Comparison of ENCODE assay signal across 7 cellular contexts in the genomic region with DNA sequence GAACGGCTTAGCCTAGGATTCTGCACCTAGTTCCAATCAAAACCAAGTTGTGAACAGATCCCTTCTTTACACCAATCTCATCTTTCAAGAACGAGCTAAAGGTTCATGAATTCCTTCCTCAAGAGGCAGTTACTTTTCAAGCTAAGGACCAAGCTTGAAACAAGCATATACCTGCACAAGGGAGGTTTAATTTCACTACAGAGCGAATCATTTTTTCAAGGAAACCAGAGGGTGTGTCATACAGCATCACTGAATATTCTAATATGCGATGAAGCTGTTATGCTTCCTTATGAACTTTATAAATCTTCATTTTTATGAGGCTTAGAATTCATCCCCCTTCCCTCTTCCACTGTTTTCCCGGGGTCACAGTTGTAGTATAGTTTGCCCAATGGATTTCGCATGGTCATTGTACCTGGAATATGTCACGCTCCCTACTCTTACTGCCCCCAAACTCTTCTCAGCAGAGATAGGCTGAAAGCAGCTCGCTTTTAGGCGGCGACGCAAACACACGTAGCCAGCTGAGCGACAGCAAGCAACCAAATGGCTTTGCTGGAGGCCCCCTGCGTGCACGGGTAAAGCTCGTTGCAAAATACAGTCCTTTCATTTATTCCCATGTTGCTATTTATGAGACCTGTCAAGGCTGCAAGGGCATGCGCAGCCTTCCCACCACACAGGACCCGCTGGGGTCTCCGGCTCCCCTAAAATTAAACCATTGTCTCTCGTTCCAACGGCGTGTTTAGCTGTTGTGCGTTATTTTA. TPM values are rescaled to one million over a fixed set of nuclear protein-coding genes. Genes with fewer than 3 reads are reported as not detected.
A peak's percentile ranks its signal among the peaks of the same experiment; 100 is the strongest.
DNase-seq lines count a peak whose midpoint lies in the region; ATAC-seq and FAIRE-seq lines count a peak whose summit lies in the region.

No MANE protein-coding gene starts in this region.

- 7% methylated on average over 18 of the region's 23 CpGs for WGBS in mesenchymal stem cell

- H3K9me3 Mint-ChIP-seq in stimulated activated effector memory CD8-positive, alpha-beta T cell treated with anti-CD3 and anti-CD28 coated beads, Interleukin-12 subunit alpha, Interleukin-12 subunit beta, amount 100 ng/mL, for 72 hours = no peaks in the 10 kb centered on the region

- no peak overlapping the region for H2BK15ac ChIP-seq in mesenchymal stem cell (ENCODE audit: low read depth, poor library complexity, severe bottlenecking)

- H3K36me3 Mint-ChIP-seq in stimulated activated effector memory CD8-positive, alpha-beta T cell treated with anti-CD3 and anti-CD28 coated beads, Interleukin-12 subunit alpha, Interleukin-12 subunit beta, amount 100 ng/mL, for 72 hours = peaks cover 41% of the 10 kb centered on the region

- no peak overlapping the region for H2BK5ac ChIP-seq in mesenchymal stem cell (ENCODE audit: low read depth, low read length, poor library complexity, severe bottlenecking)

- no peak overlapping the region for H4K91ac ChIP-seq in mesenchymal stem cell (ENCODE audit: low read length)

- peak overlapping the region in 1 of 2 experiments; percentile 34 for H3K23ac ChIP-seq in mesenchymal stem cell (ENCODE audit: low read length in 2 of 2)

- peak overlapping the region; percentile 1 for H4K8ac ChIP-seq in mesenchymal stem cell (ENCODE audit: low read length)

- H3K79me1 ChIP-seq in mesenchymal stem cell (replicated peaks; ENCODE audit: low read length, poor library complexity, severe bottlenecking) = peaks cover 20% of the 10 kb centered on the region

- H2BK120ac ChIP-seq in mesenchymal stem cell (ENCODE audit: low read depth, low read length) = no peak overlapping the region

- H3K4me3 Mint-ChIP-seq in stimulated activated effector memory CD8-positive, alpha-beta T cell treated with anti-CD3 and anti-CD28 coated beads, Interleukin-12 subunit alpha, Interleukin-12 subunit beta, amount 100 ng/mL, for 72 hours = peak overlapping the region; percentile 95

- H3K14ac ChIP-seq in mesenchymal stem cell (ENCODE audit: low read length in 2 of 2) = no peak overlapping the region

- H3K27me3 ChIP-seq in mesenchymal stem cell (ENCODE audit: control insufficient read depth in 1 of 2, insufficient read depth in 1 of 2, low read length in 2 of 2) = no peaks in the 10 kb centered on the region

- ATAC-seq in HG03103 (IDR thresholded peaks at IDR 0.05; ENCODE audit: low read depth, unreplicated experiment) = peak; percentile 26
- peak; percentile 51 for ATAC-seq in stimulated activated effector memory CD8-positive, alpha-beta T cell treated with anti-CD3 and anti-CD28 coated beads, Interleukin-12 subunit alpha, Interleukin-12 subunit beta, amount 100 ng/mL, for 72 hours

- H2BK12ac ChIP-seq in mesenchymal stem cell (ENCODE audit: low read length in 2 of 2) = no peak overlapping the region

- H2AFZ ChIP-seq in mesenchymal stem cell (ENCODE audit: low read depth, low read length) = peak overlapping the region; percentile 92

- peak overlapping the region; percentile 91 for H3K9ac ChIP-seq in mesenchymal stem cell (ENCODE audit: low read length)

- H3K4me1 Mint-ChIP-seq in stimulated activated effector memory CD8-positive, alpha-beta T cell treated with anti-CD3 and anti-CD28 coated beads, Interleukin-12 subunit alpha, Interleukin-12 subunit beta, amount 100 ng/mL, for 72 hours = peaks cover 32% of the 10 kb centered on the region

- peak overlapping the region; percentile 93 for H3K4me2 ChIP-seq in mesenchymal stem cell (ENCODE audit: low read length, poor library complexity, severe bottlenecking)

- H3K4me3 ChIP-seq in mesenchymal stem cell (ENCODE audit: insufficient read depth in 1 of 2, low read depth in 1 of 2, low read length in 2 of 2) = peak overlapping the region; percentile 81 to 91

- FAIRE-seq in GM18507 (lab: Jason Lieb, UNC) = peak; percentile 54

- H3K27ac Mint-ChIP-seq in stimulated activated effector memory CD8-positive, alpha-beta T cell treated with anti-CD3 and anti-CD28 coated beads, Interleukin-12 subunit alpha, Interleukin-12 subunit beta, amount 100 ng/mL, for 72 hours = peak overlapping the region; percentile 91

- no peak overlapping the region for H3K18ac ChIP-seq in mesenchymal stem cell (ENCODE audit: low read depth in 1 of 2, low read length in 2 of 2)

- H3K36me3 ChIP-seq in mesenchymal stem cell (ENCODE audit: control insufficient read depth in 1 of 2, insufficient read depth in 2 of 2, low read depth in 1 of 2, low read length in 2 of 2) = peaks cover 6 to 20% of the 10 kb centered on the region in 2 experiments

- no peak overlapping the region for H2AK5ac ChIP-seq in mesenchymal stem cell (ENCODE audit: low read length, severe bottlenecking)

- peak overlapping the region in 1 of 2 experiments; percentile 47 for H3K4ac ChIP-seq in mesenchymal stem cell (ENCODE audit: low read depth in 1 of 2, low read length in 2 of 2)

- peaks cover 4% of the 10 kb centered on the region for H3K4me1 ChIP-seq in mesenchymal stem cell (ENCODE audit: control insufficient read depth, insufficient read depth, low read depth, low read length)

- no peak for DNase-seq in GM18507 (ENCODE audit: extremely low spot score, insufficient read length, low read depth)
- peak; percentile 85 for DNase-seq in NCI-H2227 (lab: John Stamatoyannopoulos, UW; ENCODE audit: unreplicated experiment)
- peak; percentile 12 to 22 for DNase-seq in activated CD4-positive, alpha-beta T cell treated with anti-CD3 and anti-CD28 coated beads, Interleukin-2, amount 50 U/mL, for 4 hours
- DNase-seq in effector CD4-positive, alpha-beta T cell = peak; percentile 32
- peak; percentile 60 for DNase-seq in mesenchymal stem cell
- peak; percentile 14 to 72 for DNase-seq in stimulated activated effector memory CD8-positive, alpha-beta T cell treated with anti-CD3 and anti-CD28 coated beads, Interleukin-12 subunit alpha, Interleukin-12 subunit beta, amount 100 ng/mL, for 72 hours (ENCODE audit: low spot score in 2 of 2)

- H3K9me3 ChIP-seq in mesenchymal stem cell (ENCODE audit: control insufficient read depth, low read length) = no peaks in the 10 kb centered on the region

- H3K27ac ChIP-seq in mesenchymal stem cell (ENCODE audit: low read length, poor library complexity, severe bottlenecking) = no peak overlapping the region

RNA-seq across cellular contexts. Expression of gene LMBRD2, which starts 0.8 kb away (rescaled TPM):
- 3.8 TPM for polyA plus RNA-seq in mesenchymal stem cell (2013, experiment 1 of 2)
- polyA plus RNA-seq in mesenchymal stem cell (2013, experiment 2 of 2) = 3.6 TPM

RNA-seq across cellular contexts. Expression of gene SKP2, which starts 1.1 kb away (rescaled TPM):
- 28.1 TPM for polyA plus RNA-seq in mesenchymal stem cell (2013, experiment 1 of 2)
- polyA plus RNA-seq in mesenchymal stem cell (2013, experiment 2 of 2) = 28.7 TPM
